ENCODE assay signal across 27 cellular contexts in genomic region chr4:74859163-74859562, GRCh38.
"Had no signal": no experiment of that assay in that cellular context is flagged by ENCODE, and none has a peak within 500 bp of the region (broad histone marks: within the 10 kb centered on the region; RNA-seq: fewer than 3 reads in every experiment).

No MANE protein-coding gene starts in this region.

- H3K4me1 Mint-ChIP-seq: stimulated activated effector memory CD8-positive, alpha-beta T cell treated with anti-CD3 and anti-CD28 coated beads, Interleukin-12 subunit alpha, Interleukin-12 subunit beta, amount 100 ng/mL, for 72 hours; stimulated activated memory B cell treated with anti-CD40 and anti-IgM and Interleukin-4, amounts not matched to agents 10 μg/mL and 1 μg/mL and 100 μg/mL, for 72 hours; stimulated activated naive B cell treated with anti-CD40 and anti-IgM and Interleukin-4, amounts not matched to agents 10 μg/mL and 1 μg/mL and 100 μg/mL, for 72 hours; stimulated activated naive CD8-positive, alpha-beta T cell treated with anti-CD3 and anti-CD28 coated beads, Interleukin-15, amount 100 ng/mL, for 72 hours had no signal

- H3K4me3 Mint-ChIP-seq: stimulated activated effector memory CD8-positive, alpha-beta T cell treated with anti-CD3 and anti-CD28 coated beads, Interleukin-12 subunit alpha, Interleukin-12 subunit beta, amount 100 ng/mL, for 72 hours; stimulated activated memory B cell treated with anti-CD40 and anti-IgM and Interleukin-4, amounts not matched to agents 10 μg/mL and 1 μg/mL and 100 μg/mL, for 72 hours; stimulated activated naive B cell treated with anti-CD40 and anti-IgM and Interleukin-4, amounts not matched to agents 10 μg/mL and 1 μg/mL and 100 μg/mL, for 72 hours; stimulated activated naive CD8-positive, alpha-beta T cell treated with anti-CD3 and anti-CD28 coated beads, Interleukin-15, amount 100 ng/mL, for 72 hours; stimulated activated naive CD8-positive, alpha-beta T cell treated with anti-CD3 and anti-CD28 coated beads, Interleukin-15, Interleukin-2, amounts not matched to agents 100 ng/mL and 50 ng/mL, for 24 hours had no signal

- H3K9me3 ChIP-seq: stomach, suprapubic skin, testis, thoracic aorta, thyroid gland, tibial nerve, transverse colon, upper lobe of left lung, upper lobe of right lung, uterus, vagina had no signal

- ATAC-seq: stimulated activated effector memory CD8-positive, alpha-beta T cell treated with anti-CD3 and anti-CD28 coated beads, Interleukin-12 subunit alpha, Interleukin-12 subunit beta, amount 100 ng/mL, for 72 hours; stimulated activated memory B cell treated with anti-CD40 and anti-IgM and Interleukin-4, amounts not matched to agents 10 μg/mL and 1 μg/mL and 100 μg/mL, for 72 hours; stimulated activated naive B cell treated with anti-CD40 and anti-IgM and Interleukin-4, amounts not matched to agents 10 μg/mL and 1 μg/mL and 100 μg/mL, for 72 hours; stimulated activated naive CD8-positive, alpha-beta T cell treated with anti-CD3 and anti-CD28 coated beads, Interleukin-15, amount 100 ng/mL, for 72 hours; stimulated activated naive CD8-positive, alpha-beta T cell treated with anti-CD3 and anti-CD28 coated beads, Interleukin-15, Interleukin-2, amounts not matched to agents 100 U/mL and 50 U/mL, for 24 hours; upper lobe of right lung had no signal

- H3K9me3 Mint-ChIP-seq: stimulated activated naive CD8-positive, alpha-beta T cell treated with anti-CD3 and anti-CD28 coated beads, Interleukin-15, amount 100 ng/mL, for 72 hours; stimulated activated naive CD8-positive, alpha-beta T cell treated with anti-CD3 and anti-CD28 coated beads, Interleukin-15, Interleukin-2, amounts not matched to agents 100 ng/mL and 50 ng/mL, for 24 hours had no signal

- DNase-seq: stimulated activated CD4-positive, alpha-beta T cell treated with anti-CD3 and anti-CD28 coated beads, Interleukin-2, amount 100 ng/mL, for 48 hours; stimulated activated CD4-positive, alpha-beta T cell treated with anti-CD3 and anti-CD28 coated beads, Interleukin-4, amount 100 ng/mL, for 1 hour; stimulated activated CD4-positive, alpha-beta T cell treated with anti-CD3 and anti-CD28 coated beads, Interleukin-4, amount 100 ng/mL, for 24 hours; stimulated activated CD4-positive, alpha-beta T cell treated with anti-CD3 and anti-CD28 coated beads, Interleukin-4, amount 100 ng/mL, for 4 hours; stimulated activated CD8-positive, alpha-beta memory T cell treated with anti-CD3 and anti-CD28 coated beads, Interleukin-4, amount 100 ng/mL, for 48 hours; stimulated activated naive B cell treated with anti-CD40 and anti-IgM and Interleukin-4, amounts not matched to agents 10 μg/mL and 1 μg/mL and 100 μg/mL, for 72 hours; stimulated activated naive CD4-positive, alpha-beta T cell; stimulated activated naive CD4-positive, alpha-beta T cell treated with Interleukin-2 at 50 U/mL for 16 hours; stimulated activated naive CD8-positive, alpha-beta T cell treated with anti-CD3 and anti-CD28 coated beads, Interleukin-15, amount 100 ng/mL, for 72 hours; stimulated activated naive CD8-positive, alpha-beta T cell treated with anti-CD3 and anti-CD28 coated beads, Interleukin-15, Interleukin-2, amounts not matched to agents 100 U/mL and 50 U/mL, for 24 hours; stomach; substantia nigra; testis; thyroid gland; tibial artery; transverse colon; trophoblast cell; upper lobe of left lung; upper lobe of right lung; uterus had no signal

- H3K36me3 Mint-ChIP-seq: stimulated activated effector memory CD8-positive, alpha-beta T cell treated with anti-CD3 and anti-CD28 coated beads, Interleukin-12 subunit alpha, Interleukin-12 subunit beta, amount 100 ng/mL, for 72 hours; stimulated activated memory B cell treated with anti-CD40 and anti-IgM and Interleukin-4, amounts not matched to agents 10 μg/mL and 1 μg/mL and 100 μg/mL, for 72 hours; stimulated activated naive B cell treated with anti-CD40 and anti-IgM and Interleukin-4, amounts not matched to agents 10 μg/mL and 1 μg/mL and 100 μg/mL, for 72 hours had no signal

- H3K27me3 ChIP-seq: stomach, suprapubic skin, testis, thyroid gland, tibial artery, tibial nerve, transverse colon, upper lobe of left lung, upper lobe of right lung, uterus, vagina had no signal

- H3K27ac Mint-ChIP-seq: stimulated activated effector memory CD8-positive, alpha-beta T cell treated with anti-CD3 and anti-CD28 coated beads, Interleukin-12 subunit alpha, Interleukin-12 subunit beta, amount 100 ng/mL, for 72 hours; stimulated activated memory B cell treated with anti-CD40 and anti-IgM and Interleukin-4, amounts not matched to agents 10 μg/mL and 1 μg/mL and 100 μg/mL, for 72 hours; stimulated activated naive B cell treated with anti-CD40 and anti-IgM and Interleukin-4, amounts not matched to agents 10 μg/mL and 1 μg/mL and 100 μg/mL, for 72 hours; stimulated activated naive CD8-positive, alpha-beta T cell treated with anti-CD3 and anti-CD28 coated beads, Interleukin-15, amount 100 ng/mL, for 72 hours; stimulated activated naive CD8-positive, alpha-beta T cell treated with anti-CD3 and anti-CD28 coated beads, Interleukin-15, Interleukin-2, amounts not matched to agents 100 ng/mL and 50 ng/mL, for 24 hours had no signal

- H3K27ac ChIP-seq: stomach, suprapubic skin, testis, thoracic aorta, thyroid gland, tibial artery, tibial nerve, transverse colon, upper lobe of left lung, upper lobe of right lung, uterus, vagina had no signal
